ENCODE assay signal across 8 cellular contexts in the genomic region with DNA sequence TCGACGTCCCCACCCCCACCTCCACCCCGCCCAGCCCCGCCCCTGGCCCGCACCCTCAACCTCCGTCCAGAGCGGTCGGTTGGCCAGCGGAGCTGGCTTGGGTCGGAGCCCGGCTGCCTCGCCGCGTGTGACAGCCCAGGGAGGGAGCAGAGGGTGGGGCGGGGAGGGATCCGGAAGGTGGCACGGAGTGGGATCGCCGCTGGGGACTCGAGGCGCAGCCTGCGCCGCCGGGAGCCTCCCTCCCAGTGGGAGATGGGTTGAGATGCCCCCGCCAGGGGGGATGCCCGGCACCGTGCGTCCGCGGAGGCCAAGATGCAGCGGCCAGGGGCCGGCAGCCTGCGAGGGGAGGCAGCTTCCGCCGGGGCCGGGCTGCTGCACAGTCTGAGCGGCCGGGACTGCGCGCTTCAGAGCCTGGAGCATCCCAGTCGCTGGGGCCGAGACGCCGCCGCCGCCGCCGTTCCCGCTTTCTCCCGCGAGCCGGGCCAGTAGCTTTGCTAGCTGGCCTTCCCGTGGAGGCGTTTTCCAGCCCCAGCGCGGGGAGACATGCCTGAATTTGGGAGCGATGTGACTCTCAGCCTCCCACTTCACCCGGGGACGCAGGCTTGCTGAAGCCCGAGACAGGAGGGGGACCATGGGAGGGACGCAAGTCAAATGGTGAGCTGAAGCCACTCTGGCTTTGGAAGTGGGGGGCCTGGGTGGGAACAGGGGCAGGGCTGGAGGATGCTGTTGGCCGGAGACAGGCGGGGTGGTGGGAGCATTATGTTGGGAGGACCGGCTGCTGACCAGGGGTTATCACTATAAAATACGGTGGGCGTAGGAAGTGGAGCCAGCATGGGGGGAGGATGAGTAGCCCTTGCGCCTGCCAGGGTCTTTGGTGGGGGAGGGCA. TPM values are rescaled to one million over a fixed set of nuclear protein-coding genes. Genes with fewer than 3 reads are reported as not detected.
A peak's percentile ranks its signal among the peaks of the same experiment; 100 is the strongest.
DNase-seq lines count a peak whose midpoint lies in the region; ATAC-seq and TF ChIP-seq lines count a peak whose summit lies in the region.

No MANE protein-coding gene starts in this region.

- no peak overlapping the region for H2BK5ac ChIP-seq in neuronal stem cell (ENCODE audit: low read length)

- no peaks in the 10 kb centered on the region for H3K79me1 ChIP-seq in neuronal stem cell (ENCODE audit: low read depth, low read length)

- peaks cover 0 to 2% (median 0%) of the 10 kb centered on the region in 3 experiments for H3K27me3 ChIP-seq in neuronal stem cell (ENCODE audit: control insufficient read depth in 3 of 3, insufficient read depth in 3 of 3, low read depth in 1 of 3, low read length in 3 of 3)

- H2AFZ ChIP-seq in neuronal stem cell (ENCODE audit: low read length): peak overlapping the region; percentile 55

- H3K36me3 Mint-ChIP-seq in activated naive CD4-positive, alpha-beta T cell treated with anti-CD3 and anti-CD28 coated beads, Interleukin-2, amount 50 U/mL, for 72 hours: peaks cover 0 to 5% of the 10 kb centered on the region in 2 donors

- intact Hi-C loops in head of caudate nucleus (cut with DNase I): loop anchor here (5.0 kb wide), 2 partner anchors 40 to 100 kb away; partner anchors contain the start of genes CFAP68, DIXDC1 and FDXACB1

- no peak overlapping the region for H3K23ac ChIP-seq in neuronal stem cell (ENCODE audit: low read depth, low read length, poor library complexity)

- no peak overlapping the region for H4K91ac ChIP-seq in neuronal stem cell (ENCODE audit: low read depth, low read length, poor library complexity)

- H3K9me3 Mint-ChIP-seq in activated naive CD4-positive, alpha-beta T cell treated with anti-CD3 and anti-CD28 coated beads, Interleukin-2, amount 50 U/mL, for 72 hours: no peaks in the 10 kb centered on the region

- in situ Hi-C loops in G401 (cut with HindIII; ENCODE audit: low sequenced_read_pairs): no loop called here

- H3K27ac Mint-ChIP-seq in activated naive CD4-positive, alpha-beta T cell treated with anti-CD3 and anti-CD28 coated beads, Interleukin-2, amount 50 U/mL, for 72 hours: no peak overlapping the region

- H3K9ac ChIP-seq in neuronal stem cell (ENCODE audit: low read depth, low read length, poor library complexity): peak overlapping the region; percentile 89

- TF ChIP-seq RAD21 in Ishikawa (IDR thresholded peaks at IDR 0.05; ENCODE audit: low read depth): no peak

- no peak overlapping the region for H3K14ac ChIP-seq in neuronal stem cell (ENCODE audit: low read length)

- H3K4me1 ChIP-seq in neuronal stem cell (ENCODE audit: control insufficient read depth in 2 of 2, insufficient read depth in 1 of 2, low read depth in 1 of 2, low read length in 2 of 2): peaks cover 10 to 23% of the 10 kb centered on the region in 2 donors

- no peak for TF ChIP-seq EP300 in Ishikawa (IDR thresholded peaks at IDR 0.05; ENCODE audit: borderline replicate concordance)

- no peak overlapping the region for H2BK12ac ChIP-seq in neuronal stem cell (ENCODE audit: low read length)

- H2BK120ac ChIP-seq in neuronal stem cell (ENCODE audit: low read depth, low read length): no peak overlapping the region

- H2BK15ac ChIP-seq in neuronal stem cell (ENCODE audit: low read length): no peak overlapping the region

- peak; percentile 59 for DNase-seq in G401 (ENCODE audit: low spot score)
- DNase-seq in activated naive CD4-positive, alpha-beta T cell treated with anti-CD3 and anti-CD28 coated beads, Interleukin-2, amount 50 U/mL, for 72 hours (ENCODE audit: low spot score in 2 of 2): peak in 1 of 2 donors; percentile 17
- DNase-seq in head of caudate nucleus: peak; percentile 36 to 90 (median 80)
- DNase-seq in neuronal stem cell (ENCODE audit: low spot score): peak; percentile 46
- no peak for DNase-seq in NCI-H2196 treated with DMSO at 0.1 percent for 48 hours (lab: John Stamatoyannopoulos, UW; ENCODE audit: unreplicated experiment)
- DNase-seq in NCI-H1048 (lab: John Stamatoyannopoulos, UW): no peak

- H4K8ac ChIP-seq in neuronal stem cell (ENCODE audit: low read depth, low read length): no peak overlapping the region

- H3K18ac ChIP-seq in neuronal stem cell (ENCODE audit: low read length): peak overlapping the region; percentile 88

- WGBS in neuronal stem cell (ENCODE audit: extremely low coverage in 2 of 2, insufficient read length in 2 of 2, insufficient replicate concordance in 1 of 2), 2 donors: no CpG with 5 or more reads among the region's 67 CpGs

- no peak overlapping the region for H3K27ac ChIP-seq in neuronal stem cell (replicated peaks; ENCODE audit: low read length)

- peak overlapping the region; percentile 70 for H2AK5ac ChIP-seq in neuronal stem cell (ENCODE audit: low read depth, low read length)

- H3K4ac ChIP-seq in neuronal stem cell (ENCODE audit: low read length): no peak overlapping the region

- peak overlapping the region; percentile 8 to 79 for H3K4me3 ChIP-seq in neuronal stem cell (ENCODE audit: low read length in 2 of 2)

- H3K36me3 ChIP-seq in neuronal stem cell (replicated peaks in 1 of 2; ENCODE audit: control insufficient read depth in 2 of 2, insufficient read depth in 2 of 2, low read length in 2 of 2): peaks cover 8 to 61% of the 10 kb centered on the region in 2 donors

- peak; percentile 68 to 75 for ATAC-seq in activated naive CD4-positive, alpha-beta T cell treated with anti-CD3 and anti-CD28 coated beads, Interleukin-2, amount 50 U/mL, for 72 hours
- ATAC-seq in HG03460 (IDR thresholded peaks at IDR 0.05; ENCODE audit: unreplicated experiment): no peak

- H3K4me2 ChIP-seq in neuronal stem cell (ENCODE audit: insufficient read depth, low read length, poor library complexity, severe bottlenecking): peak overlapping the region; percentile 99

- H3K9me3 ChIP-seq in neuronal stem cell (replicated peaks in 1 of 2; ENCODE audit: control insufficient read depth in 2 of 2, insufficient read depth in 1 of 2, low read depth in 1 of 2, low read length in 2 of 2): no peaks in the 10 kb centered on the region

TF ChIP-seq in Ishikawa, 13 proteins besides CTCF, POLR2A, EP300 and RAD21:
- TF ChIP-seq TEAD4 (IDR thresholded peaks at IDR 0.05) (no peak), MAX (IDR thresholded peaks at IDR 0.05) (peak; percentile 46)

RNA-seq across cellular contexts. Expression of gene DIXDC1, which starts 40.2 kb away (rescaled TPM):
- total RNA-seq in G401 (2014; rRNA removed; shearing (Covaris generic)): 64.4 and 67.8 TPM in 2 replicates
- 10 to 100 TPM in 1 of 2 donors, 1 to 10 TPM in 1; 5.6 to 30.2 TPM for total RNA-seq in activated naive CD4-positive, alpha-beta T cell treated with anti-CD3 and anti-CD28 coated beads, Interleukin-2, amount 50 U/mL, for 72 hours
- polyA plus RNA-seq in neuronal stem cell (2013, experiment 1 of 2): 16.8 TPM
- polyA plus RNA-seq in neuronal stem cell (2013, experiment 2 of 2): 17.4 TPM

RNA-seq across cellular contexts. Expression of gene DLAT, which starts 47.8 kb away (rescaled TPM):
- 70.0 and 71.5 TPM in 2 replicates for total RNA-seq in G401 (2014; rRNA removed; shearing (Covaris generic))
- 10 to 100 TPM; 37.4 to 46.4 TPM for total RNA-seq in activated naive CD4-positive, alpha-beta T cell treated with anti-CD3 and anti-CD28 coated beads, Interleukin-2, amount 50 U/mL, for 72 hours
- polyA plus RNA-seq in neuronal stem cell (2013, experiment 1 of 2): 24.2 TPM
- 25.2 TPM for polyA plus RNA-seq in neuronal stem cell (2013, experiment 2 of 2)

RNA-seq across cellular contexts. Expression of gene C11orf52, which starts 58.7 kb away (rescaled TPM):
- 11.8 and 26.1 TPM in 2 replicates for total RNA-seq in G401 (2014; rRNA removed; shearing (Covaris generic))
- total RNA-seq in activated naive CD4-positive, alpha-beta T cell treated with anti-CD3 and anti-CD28 coated beads, Interleukin-2, amount 50 U/mL, for 72 hours: not detected
- 0.14 TPM for polyA plus RNA-seq in neuronal stem cell (2013, experiment 1 of 2)
- 0.17 TPM for polyA plus RNA-seq in neuronal stem cell (2013, experiment 2 of 2)

Comparison
In these comparisons a context has a peak if more than half of its experiments do, and no peak if none do; other contexts are left out.
1. DNase-seq: peak in G401 (single experiment), head of caudate nucleus (42 of 42) and neuronal stem cell (single experiment); none in NCI-H2196 treated with DMSO at 0.1 percent for 48 hours (single experiment) and NCI-H1048 (single experiment).
2. RNA of gene C11orf52, which starts 58.7 kb away (total RNA-seq): 11.8 to 26.1 TPM in G401; not detected in activated naive CD4-positive, alpha-beta T cell treated with anti-CD3 and anti-CD28 coated beads, Interleukin-2, amount 50 U/mL, for 72 hours; every median in the first group is over 10 times any median in the second.